In the genomic region with DNA sequence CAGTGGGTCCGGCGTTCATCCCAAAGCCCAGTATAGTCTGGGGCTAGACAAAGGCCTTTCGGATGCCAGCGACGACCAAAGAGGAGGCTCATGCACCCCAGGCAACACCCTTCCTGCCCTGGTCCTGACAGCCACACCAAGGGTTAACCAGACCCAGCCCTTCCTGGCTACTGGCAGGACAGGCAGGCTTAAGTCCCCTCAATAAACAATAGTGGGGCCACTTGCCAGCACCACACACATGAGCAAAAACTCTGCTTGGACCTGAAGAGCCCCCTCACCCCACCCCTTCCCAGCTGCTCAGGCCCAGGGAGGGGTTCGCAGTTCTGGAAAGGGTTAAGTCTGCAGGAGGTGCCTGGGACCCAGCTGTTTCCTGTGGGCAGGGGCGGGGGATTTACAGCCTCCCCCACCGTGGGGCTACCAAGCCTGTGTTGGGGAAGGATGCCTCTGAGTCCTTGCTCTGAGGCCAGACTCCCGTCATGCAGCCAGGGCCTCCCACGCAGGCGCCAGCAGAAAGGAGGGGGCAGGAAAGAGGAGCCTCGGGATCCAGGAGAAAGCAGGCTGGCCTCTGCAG, we compare ENCODE assay signal across 1 cellular context.
TF ChIP-seq lines count a peak whose summit lies in the region.

No MANE protein-coding gene starts in this region.

TF ChIP-seq in HepG2, 621 proteins besides CTCF, POLR2A, EP300 and RAD21:
- TF ChIP-seq IKZF1 (IDR thresholded peaks at IDR 0.05): no peak
- TF ChIP-seq, protein P1, sequence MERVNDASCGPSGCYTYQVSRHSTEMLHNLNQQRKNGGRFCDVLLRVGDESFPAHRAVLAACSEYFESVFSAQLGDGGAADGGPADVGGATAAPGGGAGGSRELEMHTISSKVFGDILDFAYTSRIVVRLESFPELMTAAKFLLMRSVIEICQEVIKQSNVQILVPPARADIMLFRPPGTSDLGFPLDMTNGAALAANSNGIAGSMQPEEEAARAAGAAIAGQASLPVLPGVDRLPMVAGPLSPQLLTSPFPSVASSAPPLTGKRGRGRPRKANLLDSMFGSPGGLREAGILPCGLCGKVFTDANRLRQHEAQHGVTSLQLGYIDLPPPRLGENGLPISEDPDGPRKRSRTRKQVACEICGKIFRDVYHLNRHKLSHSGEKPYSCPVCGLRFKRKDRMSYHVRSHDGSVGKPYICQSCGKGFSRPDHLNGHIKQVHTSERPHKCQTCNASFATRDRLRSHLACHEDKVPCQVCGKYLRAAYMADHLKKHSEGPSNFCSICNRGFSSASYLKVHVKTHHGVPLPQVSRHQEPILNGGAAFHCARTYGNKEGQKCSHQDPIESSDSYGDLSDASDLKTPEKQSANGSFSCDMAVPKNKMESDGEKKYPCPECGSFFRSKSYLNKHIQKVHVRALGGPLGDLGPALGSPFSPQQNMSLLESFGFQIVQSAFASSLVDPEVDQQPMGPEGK (CRISPR knock-in tag; IDR thresholded peaks at IDR 0.05): 0 out of 2 replicates have a peak, but pooled peaks have one; percentile 19
TF ChIP-seq in HepG2: peak in this region for 1.
